In genomic region chr18:5419601-5420000, GRCh38 we compare ENCODE assay signal across 18 cellular contexts.
"Had no signal": no experiment of that assay in that cellular context is flagged by ENCODE, and none has a peak within 500 bp of the region (broad histone marks: within the 10 kb centered on the region; RNA-seq: fewer than 3 reads in every experiment).

No MANE protein-coding gene starts in this region.

- H3K4me1 ChIP-seq: esophagus squamous epithelium, gastroesophageal sphincter, transverse colon had no signal

- DNase-seq: cortex of kidney; effector memory CD8-positive, alpha-beta T cell; esophagus squamous epithelium; foreskin fibroblast; islet precursor cell; left lung; lower lobe of right lung; mesenchymal stem cell; naive thymus-derived CD4-positive, alpha-beta T cell; nephron progenitor cell; right cardiac atrium; stimulated activated CD4-positive, alpha-beta T cell treated with anti-CD3 and anti-CD28 coated beads, Interleukin-2, amount 100 ng/mL, for 48 hours; stimulated activated naive CD8-positive, alpha-beta T cell treated with anti-CD3 and anti-CD28 coated beads, Interleukin-15, Interleukin-2, amounts not matched to agents 100 U/mL and 50 U/mL, for 24 hours; transverse colon had no signal

- H3K9me3 Mint-ChIP-seq: effector memory CD8-positive, alpha-beta T cell; naive thymus-derived CD4-positive, alpha-beta T cell; nephron progenitor cell had no signal

- H3K4me3 ChIP-seq: esophagus squamous epithelium, gastroesophageal sphincter, left lung, lower lobe of right lung, smooth muscle cell, thoracic aorta, transverse colon had no signal

- H3K27me3 ChIP-seq: esophagus squamous epithelium, gastroesophageal sphincter, left lung, neutrophil, transverse colon had no signal

- H3K9me3 ChIP-seq: esophagus squamous epithelium, gastroesophageal sphincter, left lung, lower lobe of right lung, neutrophil, thoracic aorta, transverse colon had no signal

- H3K27ac Mint-ChIP-seq: effector memory CD8-positive, alpha-beta T cell; naive thymus-derived CD4-positive, alpha-beta T cell; nephron progenitor cell had no signal

- ATAC-seq: effector memory CD8-positive, alpha-beta T cell; gastroesophageal sphincter; left lung; lower lobe of right lung; naive thymus-derived CD4-positive, alpha-beta T cell; right cardiac atrium; stimulated activated naive CD8-positive, alpha-beta T cell treated with anti-CD3 and anti-CD28 coated beads, Interleukin-15, Interleukin-2, amounts not matched to agents 100 U/mL and 50 U/mL, for 24 hours had no signal

- H3K4me2 ChIP-seq: smooth muscle cell had no signal

- H3K27ac ChIP-seq: esophagus squamous epithelium, gastroesophageal sphincter, left lung, lower lobe of right lung, neutrophil, thoracic aorta, transverse colon had no signal

- H3K36me3 ChIP-seq: esophagus squamous epithelium, left lung, neutrophil, thoracic aorta had no signal

- H3K4me3 Mint-ChIP-seq: effector memory CD8-positive, alpha-beta T cell; naive thymus-derived CD4-positive, alpha-beta T cell; nephron progenitor cell had no signal
